ENCODE assay signal across 8 cellular contexts in the genomic region with DNA sequence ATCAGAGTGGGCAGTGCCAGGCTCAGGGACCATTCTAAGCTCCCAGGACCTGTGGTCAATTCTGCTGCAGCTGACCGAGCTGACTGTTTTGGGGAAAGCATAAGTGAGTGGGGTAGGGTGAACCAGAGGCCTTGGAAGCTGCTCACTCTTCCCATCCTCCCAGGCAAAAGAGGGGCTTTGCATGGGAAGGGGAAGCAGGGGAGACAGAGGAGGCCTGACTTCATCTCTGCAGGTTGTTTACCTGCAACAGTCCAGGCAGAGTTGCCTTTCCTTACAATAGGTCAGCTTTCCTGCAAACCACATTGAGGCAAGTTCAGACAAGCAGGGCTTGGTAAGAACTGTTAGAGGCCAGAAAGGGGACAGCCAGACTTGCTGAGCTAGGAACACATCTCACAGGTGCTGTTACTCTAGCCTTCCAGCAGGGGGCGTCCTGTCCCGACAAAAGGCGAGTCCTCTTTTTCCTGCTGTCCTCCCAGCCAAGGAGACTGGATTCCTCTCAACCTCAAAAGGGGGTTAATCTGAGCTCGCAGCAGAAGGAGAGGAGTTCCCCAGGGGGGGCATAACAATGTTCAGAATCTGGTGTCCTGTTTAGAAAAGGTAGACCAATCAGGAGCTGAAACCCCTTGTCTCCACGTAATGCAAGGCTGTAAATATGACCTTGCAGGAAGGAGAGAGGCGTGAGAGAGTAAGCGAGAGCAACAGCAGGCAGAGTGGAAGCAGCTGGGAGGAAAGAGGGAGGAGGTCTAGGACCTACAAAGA. TPM values are rescaled to one million over a fixed set of nuclear protein-coding genes. Genes with fewer than 3 reads are reported as not detected.
DNase-seq lines count a peak whose midpoint lies in the region; ATAC-seq and TF ChIP-seq lines count a peak whose summit lies in the region.

No MANE protein-coding gene starts in this region.

- ATAC-seq in HG03103 (IDR thresholded peaks at IDR 0.05; ENCODE audit: low read depth, unreplicated experiment) (peak; percentile 65), GM18519 (IDR thresholded peaks at IDR 0.05; ENCODE audit: low FRiP score, unreplicated experiment) (no peak)

- TF ChIP-seq POLR2A in lower leg skin (IDR thresholded peaks at IDR 0.05): no peak

- TF ChIP-seq CTCF in GM12875 (IDR thresholded peaks at IDR 0.05; ENCODE audit: borderline replicate concordance, insufficient read depth, low read depth, low read length) (peak; percentile 96), lower leg skin (IDR thresholded peaks at IDR 0.05) (peak in 1 of 3 donors; percentile 83)

- H3K4me3 ChIP-seq in GM12875 (ENCODE audit: low read depth, low read length) (no peak overlapping the region), lower leg skin (ENCODE audit: low read depth, poor library complexity, severe bottlenecking) (no peak overlapping the region)

- WGBS in lower leg skin, 2 donors: 9 to 17% methylated on average over 8 of the region's 8 CpGs

- intact Hi-C loops in lower leg skin (cut with DNase I; ENCODE audit: low total_unique reads): no loop called here

- DNase-seq in NCI-H524 (lab: John Stamatoyannopoulos, UW): peak; percentile 100
- DNase-seq in activated CD4-positive, alpha-beta T cell treated with anti-CD3 and anti-CD28 coated beads, Interleukin-2, amount 50 U/mL, for 4 hours: peak; percentile 54 to 57
- DNase-seq in dermis blood vessel endothelial cell: peak; percentile 83
- DNase-seq in lower leg skin (ENCODE audit: low spot score in 2 of 2): peak; percentile 21 to 90
- DNase-seq in stimulated activated CD4-positive, alpha-beta T cell treated with anti-CD3 and anti-CD28 coated beads, Interleukin-4, amount 100 ng/mL, for 48 hours (ENCODE audit: low read depth in 2 of 2): peak; percentile 65 to 70

RNA-seq across cellular contexts. Expression of a gene that starts 4.3 kb away (rescaled TPM):
- total RNA-seq in dermis blood vessel endothelial cell: 0.51 and 0.65 TPM in 2 replicates
- total RNA-seq in lower leg skin: 1 to 10 TPM in 2 of 4 donors, not detected in 2; 1.9 to 6.0 TPM

RNA-seq across cellular contexts. Expression of a gene that starts 53.3 kb away (rescaled TPM):
- total RNA-seq in dermis blood vessel endothelial cell (not detected in 2 replicates), lower leg skin (1 to 10 TPM in 3 of 4 donors, under 1 TPM in 1; 0.34 to 3.6 (median 1.4) TPM)
